ENCODE assay signal across 19 cellular contexts in the genomic region with DNA sequence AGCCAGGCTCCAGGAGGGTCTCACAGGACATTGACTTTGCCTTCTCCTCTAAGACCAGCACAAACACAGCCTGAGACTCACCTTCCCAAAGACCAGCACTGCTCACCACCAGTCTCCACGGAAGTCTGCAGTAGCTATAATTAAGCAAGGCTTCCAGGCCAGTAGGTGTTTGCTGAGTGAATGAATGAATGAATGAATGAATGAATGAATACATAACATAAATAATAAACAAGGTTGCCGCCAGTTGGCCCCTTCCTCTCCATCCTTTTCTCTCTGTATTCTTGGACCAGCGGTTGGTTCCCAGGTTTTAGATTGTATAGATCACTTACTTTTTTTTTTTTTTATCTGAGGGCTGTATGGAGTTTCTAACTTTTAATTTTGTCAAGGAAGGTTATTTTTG.
"Had no signal": no experiment of that assay in that cellular context is flagged by ENCODE, and none has a peak within 500 bp of the region (broad histone marks: within the 10 kb centered on the region; RNA-seq: fewer than 3 reads in every experiment).

No MANE protein-coding gene starts in this region.

- ATAC-seq: left colon; lower lobe of right lung; right cardiac atrium; stimulated activated memory B cell treated with anti-CD40 and anti-IgM and Interleukin-4, amounts not matched to agents 10 μg/mL and 1 μg/mL and 100 μg/mL, for 72 hours had no signal

- H3K27ac ChIP-seq: dorsolateral prefrontal cortex, hepatocyte, lower lobe of right lung, ovary, thoracic aorta, transverse colon had no signal

- H3K9me3 Mint-ChIP-seq: central memory CD8-positive, alpha-beta T cell; memory B cell; stimulated activated memory B cell treated with anti-CD40 and anti-IgM and Interleukin-4, amounts not matched to agents 10 μg/mL and 1 μg/mL and 100 μg/mL, for 72 hours; stimulated activated naive CD8-positive, alpha-beta T cell treated with anti-CD3 and anti-CD28 coated beads, Interleukin-15, Interleukin-2, amounts not matched to agents 100 ng/mL and 50 ng/mL, for 24 hours had no signal

- H3K27me3 ChIP-seq: hepatocyte, ovary had no signal

- H3K4me3 Mint-ChIP-seq: central memory CD8-positive, alpha-beta T cell; memory B cell; stimulated activated memory B cell treated with anti-CD40 and anti-IgM and Interleukin-4, amounts not matched to agents 10 μg/mL and 1 μg/mL and 100 μg/mL, for 72 hours; stimulated activated naive CD8-positive, alpha-beta T cell treated with anti-CD3 and anti-CD28 coated beads, Interleukin-15, Interleukin-2, amounts not matched to agents 100 ng/mL and 50 ng/mL, for 24 hours had no signal

- H3K9me3 ChIP-seq: lower lobe of right lung, ovary, thoracic aorta, transverse colon had no signal

- H3K27ac Mint-ChIP-seq: memory B cell; stimulated activated memory B cell treated with anti-CD40 and anti-IgM and Interleukin-4, amounts not matched to agents 10 μg/mL and 1 μg/mL and 100 μg/mL, for 72 hours; stimulated activated naive CD8-positive, alpha-beta T cell treated with anti-CD3 and anti-CD28 coated beads, Interleukin-15, Interleukin-2, amounts not matched to agents 100 ng/mL and 50 ng/mL, for 24 hours had no signal

- H3K27me3 Mint-ChIP-seq: central memory CD8-positive, alpha-beta T cell had no signal

- DNase-seq: cortex of kidney; dorsolateral prefrontal cortex; effector CD8-positive, alpha-beta T cell; foreskin melanocyte; left colon; lower lobe of right lung; naive B cell; ovary; right cardiac atrium; stimulated activated CD4-positive, alpha-beta T cell treated with anti-CD3 and anti-CD28 coated beads, Interleukin-4, amount 100 ng/mL, for 1 hour; stimulated activated CD8-positive, alpha-beta memory T cell treated with anti-CD3 and anti-CD28 coated beads, Interleukin-4, amount 100 ng/mL, for 48 hours; substantia nigra; transverse colon had no signal

- H3K4me3 ChIP-seq: dorsolateral prefrontal cortex, hepatocyte, lower lobe of right lung, ovary, thoracic aorta, transverse colon had no signal

- H3K36me3 Mint-ChIP-seq: memory B cell; stimulated activated memory B cell treated with anti-CD40 and anti-IgM and Interleukin-4, amounts not matched to agents 10 μg/mL and 1 μg/mL and 100 μg/mL, for 72 hours had no signal

- H3K36me3 ChIP-seq: lower lobe of right lung, ovary, thoracic aorta, transverse colon had no signal
